18 cellular contexts compared by ENCODE assay signal in the genomic region with DNA sequence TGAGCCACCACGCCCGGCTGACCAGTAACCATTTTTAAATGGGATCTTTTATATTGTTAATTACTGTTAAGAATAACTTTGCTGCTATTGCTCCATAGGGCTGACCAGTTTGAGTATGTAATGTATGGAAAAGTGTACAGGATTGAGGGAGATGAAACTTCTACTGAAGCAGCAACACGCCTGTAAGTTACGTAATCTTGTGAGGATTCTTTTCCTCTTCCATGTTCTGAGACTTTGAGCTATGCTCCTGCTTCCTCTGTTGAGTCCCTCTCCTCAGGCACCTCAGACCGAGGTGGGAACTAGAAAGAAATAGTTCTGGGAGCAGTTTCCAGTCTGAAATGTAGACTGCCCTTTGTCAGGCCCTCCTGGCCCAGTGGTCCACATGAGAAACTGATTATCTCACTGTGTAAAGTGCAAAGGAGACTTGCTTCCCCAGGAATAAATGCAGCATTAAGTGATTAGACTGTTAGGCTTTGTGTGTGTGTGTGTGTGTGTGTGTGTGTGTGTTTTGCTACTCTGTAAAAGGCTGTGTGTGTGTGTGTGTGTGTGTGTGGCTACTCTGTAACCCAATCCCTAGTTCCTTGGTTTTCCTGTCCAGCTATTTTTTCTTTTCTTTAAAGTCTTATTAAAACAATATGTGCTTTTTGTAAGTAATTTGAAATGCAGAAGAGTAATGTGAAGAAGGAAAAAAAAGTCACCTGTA. TPM values are rescaled to one million over a fixed set of nuclear protein-coding genes. Genes with fewer than 3 reads are reported as not detected.
A peak's percentile ranks its signal among the peaks of the same experiment; 100 is the strongest.
DNase-seq lines count a peak whose midpoint lies in the region; ATAC-seq and TF ChIP-seq lines count a peak whose summit lies in the region.
"Had no signal": no experiment of that assay in that cellular context is flagged by ENCODE, and none has a peak within 500 bp of the region (broad histone marks: within the 10 kb centered on the region; RNA-seq: fewer than 3 reads in every experiment).

No MANE protein-coding gene starts in this region.

- POLR2A ChIA-PET in A673 (lab: Charles Lee; ENCODE audit: low non-redundant PET) = no interaction called here

- peaks cover 34% of the 10 kb centered on the region for H3K4me1 Mint-ChIP-seq in activated naive CD8-positive, alpha-beta T cell treated with anti-CD3 and anti-CD28 coated beads for 36 hours

- TSS peak; percentile 5 for BruUV-seq in A673 (replicated peaks; lab: Mats Ljungman, UMichigan)

- CTCF ChIA-PET in A673 (lab: Charles Lee) = no interaction called here

- H3K9ac ChIP-seq in DND-41 (ENCODE audit: low read depth, low read length) = no peak overlapping the region
- H3K9ac ChIP-seq: BLaER1 had no signal

- TF ChIP-seq CTCF in A673 (conservative IDR thresholded peaks at IDR 0.05; ENCODE audit: low read depth, low read length) = no peak
- TF ChIP-seq CTCF in DND-41 (IDR thresholded peaks at IDR 0.05; ENCODE audit: borderline replicate concordance, extremely low read depth, low read length, poor library complexity, severe bottlenecking) = no peak
- TF ChIP-seq CTCF in hepatocyte (IDR thresholded peaks at IDR 0.05; ENCODE audit: poor library complexity) = no peak

- H3K36me3 Mint-ChIP-seq in activated naive CD8-positive, alpha-beta T cell treated with anti-CD3 and anti-CD28 coated beads for 36 hours = peaks cover 41% of the 10 kb centered on the region

- H3K4me3 ChIP-seq in A673 (ENCODE audit: low read depth, low read length, poor library complexity, severe bottlenecking) = no peak overlapping the region
- H3K4me3 ChIP-seq in DND-41 (ENCODE audit: low read depth in 1 of 2, low read length in 2 of 2) = no peak overlapping the region
- no peak overlapping the region for H3K4me3 ChIP-seq in hepatocyte
- H3K4me3 ChIP-seq: BLaER1 had no signal

- peak overlapping the region; percentile 6; the same call in 1 of the 2 replicates for H3K4me2 ChIP-seq in DND-41 (ENCODE audit: insufficient read depth, low read length)
- peak overlapping the region; percentile 43 for H3K4me2 ChIP-seq in hepatocyte
- H3K4me2 ChIP-seq: BLaER1 had no signal

- H3K36me3 ChIP-seq in A673 (ENCODE audit: insufficient read depth, low read length, poor library complexity, severe bottlenecking) = peaks cover 31% of the 10 kb centered on the region
- peaks cover 42% of the 10 kb centered on the region for H3K36me3 ChIP-seq in DND-41 (ENCODE audit: insufficient read depth, low read length)
- peaks cover 4% of the 10 kb centered on the region for H3K36me3 ChIP-seq in hepatocyte (replicated peaks; ENCODE audit: insufficient read depth, low read depth)

- H4K20me1 ChIP-seq in DND-41 (ENCODE audit: insufficient read depth, low read length) (peaks cover 18% of the 10 kb centered on the region; the same call in 1 of the 2 replicates), hepatocyte (ENCODE audit: insufficient read depth, poor library complexity, severe bottlenecking) (no peaks in the 10 kb centered on the region)

- peaks cover 9% of the 10 kb centered on the region for H3K4me1 ChIP-seq in A673 (ENCODE audit: insufficient read depth, low read length, poor library complexity, severe bottlenecking)
- H3K4me1 ChIP-seq in DND-41 (ENCODE audit: insufficient read depth, low read length) = peaks cover 19% of the 10 kb centered on the region
- peaks cover 15% of the 10 kb centered on the region for H3K4me1 ChIP-seq in hepatocyte (ENCODE audit: insufficient read depth)

- ATAC-seq in DND-41 (ENCODE audit: insufficient read depth, low read depth) = no peak
- no peak for ATAC-seq in HG02852 (IDR thresholded peaks at IDR 0.05; ENCODE audit: unreplicated experiment)
- no peak for ATAC-seq in HG02610 (IDR thresholded peaks at IDR 0.05; ENCODE audit: unreplicated experiment)

- H3K79me2 ChIP-seq in DND-41 (ENCODE audit: insufficient read depth, low read length) (peaks cover 33% of the 10 kb centered on the region), hepatocyte (peaks cover 20% of the 10 kb centered on the region)

- peak overlapping the region; percentile 74 for H3K27ac Mint-ChIP-seq in activated naive CD8-positive, alpha-beta T cell treated with anti-CD3 and anti-CD28 coated beads for 36 hours

- H3K4me3 Mint-ChIP-seq in activated naive CD8-positive, alpha-beta T cell treated with anti-CD3 and anti-CD28 coated beads for 36 hours = no peak overlapping the region

- no peaks in the 10 kb centered on the region for H3K9me3 Mint-ChIP-seq in activated naive CD8-positive, alpha-beta T cell treated with anti-CD3 and anti-CD28 coated beads for 36 hours

- peaks cover 4% of the 10 kb centered on the region for H3K27me3 Mint-ChIP-seq in activated naive CD8-positive, alpha-beta T cell treated with anti-CD3 and anti-CD28 coated beads for 36 hours

- H2AFZ ChIP-seq in DND-41 (ENCODE audit: low read depth, low read length) (no peak overlapping the region), hepatocyte (no peak overlapping the region)

- H3K9me2 ChIP-seq in hepatocyte (replicated peaks; ENCODE audit: insufficient read depth) = no peaks in the 10 kb centered on the region

- no peak overlapping the region for H3K27ac ChIP-seq in A673 (ENCODE audit: low read depth, low read length, poor library complexity, severe bottlenecking)
- H3K27ac ChIP-seq in DND-41 (ENCODE audit: low read length) = no peak overlapping the region
- H3K27ac ChIP-seq in hepatocyte = peak overlapping the region; percentile 86
- H3K27ac ChIP-seq: BLaER1, HL-60 had no signal

- no peak for DNase-seq in A673 (ENCODE audit: low spot score)
- no peak for DNase-seq in DND-41
- DNase-seq in activated naive CD8-positive, alpha-beta T cell treated with anti-CD3 and anti-CD28 coated beads for 36 hours = no peak
- DNase-seq in hepatocyte (ENCODE audit: low spot score) = peak; percentile 65
- no peak for DNase-seq in A172 (ENCODE audit: low spot score)
- no peak for DNase-seq in NCI-H2227 (lab: John Stamatoyannopoulos, UW; ENCODE audit: unreplicated experiment)
- DNase-seq: activated CD4-positive, alpha-beta T cell treated with anti-CD3 and anti-CD28 coated beads, Interleukin-2, amount 50 U/mL, for 1 hour; DMS79 treated with DMSO at 0.1 percent for 48 hours; effector CD4-positive, alpha-beta T cell; glutamatergic neuron; NCI-H2029 treated with DMSO at 0.1 percent for 48 hours; stimulated activated CD4-positive, alpha-beta T cell treated with anti-CD3 and anti-CD28 coated beads, Interleukin-12 subunit alpha, Interleukin-12 subunit beta, amount 100 ng/mL, for 4 hours; T-helper 9 cell had no signal

- 64% methylated on average over 5 of the region's 5 CpGs for WGBS in hepatocyte (ENCODE audit: low lambda C conversion rate, missing lambda C conversion rate)

- intact Hi-C loops in A673 (cut with micrococcal nuclease; ENCODE audit: unreplicated experiment) = no loop called here

- H3K27me3 ChIP-seq in A673 (replicated peaks; ENCODE audit: insufficient read depth, low read depth, low read length, poor library complexity) (no peaks in the 10 kb centered on the region), DND-41 (ENCODE audit: insufficient read depth, low read length, poor library complexity) (no peaks in the 10 kb centered on the region), hepatocyte (no peaks in the 10 kb centered on the region)
- H3K27me3 ChIP-seq: BLaER1 had no signal

- H3K9me3 ChIP-seq in A673 (ENCODE audit: low read depth, low read length, poor library complexity, severe bottlenecking) (no peaks in the 10 kb centered on the region), DND-41 (ENCODE audit: insufficient read depth, low read length, severe bottlenecking) (no peaks in the 10 kb centered on the region), hepatocyte (ENCODE audit: low read depth) (no peaks in the 10 kb centered on the region)
- H3K9me3 ChIP-seq: BLaER1 had no signal

RNA-seq across cellular contexts. Expression of a gene that starts 5.3 kb away (rescaled TPM):
- total RNA-seq in A673 (2021) (92.1 and 92.6 TPM in 2 replicates), hepatocyte (125 and 126 TPM in 2 replicates)
- total RNA-seq in activated naive CD8-positive, alpha-beta T cell treated with anti-CD3 and anti-CD28 coated beads for 36 hours = 100 to 1,000 TPM; 175 to 177 TPM
- 95.1 and 106 TPM in 2 replicates for polyA plus RNA-seq in hepatocyte
- total RNA-seq in A172 (2014; rRNA removed; shearing (Covaris generic)) = 182 and 190 TPM in 2 replicates

RNA-seq across cellular contexts. Expression of a gene that starts 5.4 kb away (rescaled TPM):
- 11.2 and 14.8 TPM in 2 replicates for total RNA-seq in A673 (2021)
- 1 to 10 TPM; 5.0 to 6.8 TPM for total RNA-seq in activated naive CD8-positive, alpha-beta T cell treated with anti-CD3 and anti-CD28 coated beads for 36 hours
- 11.8 and 12.3 TPM in 2 replicates for total RNA-seq in hepatocyte
- polyA plus RNA-seq in hepatocyte = 11.9 and 12.8 TPM in 2 replicates
- 3.0 and 8.8 TPM in 2 replicates for total RNA-seq in A172 (2014; rRNA removed; shearing (Covaris generic))

RNA-seq across cellular contexts. Expression of a gene that starts 11.2 kb away (rescaled TPM):
- total RNA-seq in A673 (2021) (not detected in 2 replicates), hepatocyte (1.5 and 1.8 TPM in 2 replicates)
- not detected for total RNA-seq in activated naive CD8-positive, alpha-beta T cell treated with anti-CD3 and anti-CD28 coated beads for 36 hours
- polyA plus RNA-seq in hepatocyte = 4.0 and 5.2 TPM in 2 replicates
- 0.14 and 0.43 TPM in 2 replicates for total RNA-seq in A172 (2014; rRNA removed; shearing (Covaris generic))
- polyA plus RNA-seq: keratinocyte had no signal

RNA-seq across cellular contexts. Expression of a gene that starts 13.1 kb away (rescaled TPM):
- 0.06 and 0.57 TPM in 2 replicates for total RNA-seq in A673 (2021)
- total RNA-seq in activated naive CD8-positive, alpha-beta T cell treated with anti-CD3 and anti-CD28 coated beads for 36 hours = not detected
- 13.6 and 15.0 TPM in 2 replicates for total RNA-seq in hepatocyte
- 13.3 and 16.1 TPM in 2 replicates for polyA plus RNA-seq in hepatocyte
- 0.33 and 5.6 TPM in 2 replicates for total RNA-seq in A172 (2014; rRNA removed; shearing (Covaris generic))
- polyA plus RNA-seq: keratinocyte had no signal

RNA-seq across cellular contexts. Expression of a gene that starts 29.4 kb away (rescaled TPM):
- total RNA-seq in A673 (2021) (15.1 and 23.2 TPM in 2 replicates), hepatocyte (12.6 and 17.7 TPM in 2 replicates)
- total RNA-seq in activated naive CD8-positive, alpha-beta T cell treated with anti-CD3 and anti-CD28 coated beads for 36 hours = 1 to 10 TPM; 2.1 to 3.4 TPM
- 10.2 and 12.2 TPM in 2 replicates for polyA plus RNA-seq in hepatocyte
- total RNA-seq in A172 (2014; rRNA removed; shearing (Covaris generic)) = 0.62 and 0.65 TPM in 2 replicates
